In genomic region chr3:48440590-48440958, GRCh38 we compare ENCODE assay signal across 7 cellular contexts. TPM values are rescaled to one million over a fixed set of nuclear protein-coding genes. Genes with fewer than 3 reads are reported as not detected.
DNase-seq lines count a peak whose midpoint lies in the region; ATAC-seq and TF ChIP-seq lines count a peak whose summit lies in the region.

No MANE protein-coding gene starts in this region.

- no TSS peak for BruUV-seq in PC-9 (replicated peaks; lab: Mats Ljungman, UMichigan)

- H2AFZ ChIP-seq in PC-9: peak overlapping the region; percentile 91

- TF ChIP-seq CTCF in PC-9 (conservative IDR thresholded peaks at IDR 0.05) (no peak), endothelial cell (IDR thresholded peaks at IDR 0.05; ENCODE audit: unreplicated experiment) (no peak), nephron progenitor cell (IDR thresholded peaks at IDR 0.05) (no peak), omental fat pad (IDR thresholded peaks at IDR 0.05) (no peak)

- ATAC-seq in GM21528 (IDR thresholded peaks at IDR 0.05; ENCODE audit: low FRiP score, unreplicated experiment) (peak; percentile 15), omental fat pad (ENCODE audit: low FRiP score) (no peak), GM19467 (IDR thresholded peaks at IDR 0.05; ENCODE audit: unreplicated experiment) (no peak), HG02973 (IDR thresholded peaks at IDR 0.05; ENCODE audit: unreplicated experiment) (no peak)

- H3K9me3 Mint-ChIP-seq in endothelial cell (ENCODE audit: unreplicated experiment): no peaks in the 10 kb centered on the region
- H3K9me3 Mint-ChIP-seq in nephron progenitor cell: no peaks in the 10 kb centered on the region

- peaks cover 40% of the 10 kb centered on the region for H3K79me2 ChIP-seq in PC-9 (ENCODE audit: low read depth)

- H3K36me3 ChIP-seq in PC-9 (ENCODE audit: low read depth): no peaks in the 10 kb centered on the region

- H3K27me3 Mint-ChIP-seq in endothelial cell (ENCODE audit: unreplicated experiment): peaks cover 23% of the 10 kb centered on the region
- H3K27me3 Mint-ChIP-seq in nephron progenitor cell (ENCODE audit: low read depth, poor library complexity): no peaks in the 10 kb centered on the region

- peaks cover 8% of the 10 kb centered on the region; the same call in 1 of the 2 replicates for H4K20me1 ChIP-seq in PC-9 (ENCODE audit: insufficient read depth)

- H3K27ac Mint-ChIP-seq in endothelial cell (ENCODE audit: unreplicated experiment) (peak overlapping the region; percentile 91), nephron progenitor cell (peak overlapping the region; percentile 93)

- no peaks in the 10 kb centered on the region for H3K9me3 ChIP-seq in PC-9 (ENCODE audit: insufficient read depth, low read depth)

- H3K27me3 ChIP-seq in PC-9 (ENCODE audit: insufficient read depth, low read depth): no peaks in the 10 kb centered on the region

- CTCF ChIA-PET in PC-9 (lab: Charles Lee): no interaction called here

- DNase-seq in PC-9 (no peak), endothelial cell (ENCODE audit: low spot score) (peak; percentile 36), nephron progenitor cell (peak; percentile 38), omental fat pad (ENCODE audit: low spot score) (no peak)

- H3K4me3 ChIP-seq in PC-9: peak overlapping the region; percentile 96

- H3K4me1 Mint-ChIP-seq in endothelial cell (ENCODE audit: unreplicated experiment): peaks cover 15% of the 10 kb centered on the region
- peaks cover 43% of the 10 kb centered on the region for H3K4me1 Mint-ChIP-seq in nephron progenitor cell

- intact Hi-C loops in PC-9 (cut with micrococcal nuclease; ENCODE audit: unreplicated experiment): loop anchor here (5.0 to 10.0 kb wide), 2 partner anchors 222 to 564 kb away; partner anchors contain the start of genes CELSR3 and WDR6

- H3K27ac ChIP-seq in PC-9: peak overlapping the region; percentile 46

- H3K9me2 ChIP-seq in PC-9 (ENCODE audit: insufficient read depth): no peaks in the 10 kb centered on the region

- peak overlapping the region; percentile 97 for H3K4me3 Mint-ChIP-seq in endothelial cell (ENCODE audit: unreplicated experiment)
- H3K4me3 Mint-ChIP-seq in nephron progenitor cell: peak overlapping the region; percentile 96

- peaks cover 42% of the 10 kb centered on the region for H3F3A ChIP-seq in PC-9 (ENCODE audit: insufficient read depth, low read depth)

- peaks cover 3% of the 10 kb centered on the region for H3K36me3 Mint-ChIP-seq in endothelial cell (ENCODE audit: low read depth, unreplicated experiment)
- H3K36me3 Mint-ChIP-seq in nephron progenitor cell (ENCODE audit: low read depth): peaks cover 17% of the 10 kb centered on the region

- H3K4me1 ChIP-seq in PC-9 (replicated peaks; ENCODE audit: insufficient read depth): peaks cover 13% of the 10 kb centered on the region

- peak overlapping the region; percentile 91 for H3K4me2 ChIP-seq in PC-9

- POLR2A ChIA-PET in PC-9 (lab: Charles Lee; ENCODE audit: unreplicated experiment): interaction anchor here (0.6 to 0.7 kb wide), 2 partner anchors 11 to 32 kb away, joined by 4 to 5 read pairs; no protein-coding TSS in a partner anchor

RNA-seq across cellular contexts. Expression of gene TMA7, which starts 0.5 kb away (rescaled TPM):
- 235 and 314 TPM in 2 replicates for total RNA-seq in PC-9 (2021)
- total RNA-seq in endothelial cell (ENCODE audit: unreplicated experiment): 326 TPM
- total RNA-seq in omental fat pad: 100 to 1,000 TPM; 239 to 266 (median 255) TPM

RNA-seq across cellular contexts. Expression of gene CCDC51, which starts 0.7 kb away (rescaled TPM):
- total RNA-seq in PC-9 (2021) (28.5 and 35.4 TPM in 2 replicates), endothelial cell (ENCODE audit: unreplicated experiment) (11.8 TPM), omental fat pad (10 to 100 TPM; 11.6 to 15.1 (median 13.6) TPM)

RNA-seq across cellular contexts. Expression of gene ATRIP, which starts 6.0 kb away (rescaled TPM):
- total RNA-seq in PC-9 (2021) (6.9 and 8.5 TPM in 2 replicates), endothelial cell (ENCODE audit: unreplicated experiment) (11.2 TPM), omental fat pad (1 to 10 TPM; 4.0 to 6.5 (median 5.5) TPM)

RNA-seq across cellular contexts. Expression of gene PLXNB1, which starts 10.7 kb away (rescaled TPM):
- total RNA-seq in PC-9 (2021) (97.7 and 120 TPM in 2 replicates), endothelial cell (ENCODE audit: unreplicated experiment) (68.7 TPM), omental fat pad (10 to 100 TPM; 66.7 to 91.3 (median 77.1) TPM)

Comparison
In these comparisons a context has a peak if more than half of its experiments do, and no peak if none do; other contexts are left out.
1. DNase-seq: peak in endothelial cell (single experiment) and nephron progenitor cell (single experiment); none in PC-9 (0 of 2) and omental fat pad (single experiment).